ENCODE assay signal across 32 cellular contexts in the genomic region with DNA sequence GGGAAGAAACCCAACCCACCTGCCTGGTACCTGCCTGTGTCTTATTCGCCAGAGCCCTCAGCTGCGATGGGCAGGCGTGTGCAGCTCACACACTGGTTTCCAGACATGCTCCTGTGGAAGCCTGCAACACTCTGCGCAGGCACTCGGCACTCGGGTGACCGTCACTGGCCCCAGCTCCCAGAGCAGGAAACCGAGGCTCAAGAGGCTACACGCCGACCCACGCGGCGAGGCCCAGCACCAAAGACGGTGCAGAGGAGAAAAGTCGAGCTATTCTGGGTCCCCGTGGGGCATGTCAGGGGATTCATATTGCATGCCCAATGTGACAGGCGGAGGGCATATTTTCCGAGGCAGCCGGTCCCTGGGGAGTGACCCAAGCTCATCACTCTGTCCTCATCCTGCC. TPM values are rescaled to one million over a fixed set of nuclear protein-coding genes. Genes with fewer than 3 reads are reported as not detected.
"Had no signal": no experiment of that assay in that cellular context is flagged by ENCODE, and none has a peak within 500 bp of the region (broad histone marks: within the 10 kb centered on the region; RNA-seq: fewer than 3 reads in every experiment).

No MANE protein-coding gene starts in this region.

- H3K4me1 ChIP-seq: testis, thyroid gland, tibial artery, transverse colon, upper lobe of left lung, upper lobe of right lung, uterus, vagina had no signal

- H3K27me3 ChIP-seq: testis, thyroid gland, uterus, vagina had no signal

- DNase-seq: stimulated activated CD4-positive, alpha-beta T cell treated with anti-CD3 and anti-CD28 coated beads, Interleukin-2, amount 100 ng/mL, for 48 hours; stimulated activated CD4-positive, alpha-beta T cell treated with anti-CD3 and anti-CD28 coated beads, Interleukin-4, amount 100 ng/mL, for 1 hour; stimulated activated CD4-positive, alpha-beta T cell treated with anti-CD3 and anti-CD28 coated beads, Interleukin-4, amount 100 ng/mL, for 24 hours; stimulated activated CD4-positive, alpha-beta T cell treated with anti-CD3 and anti-CD28 coated beads, Interleukin-4, amount 100 ng/mL, for 4 hours; stimulated activated CD8-positive, alpha-beta memory T cell treated with anti-CD3 and anti-CD28 coated beads, Interleukin-4, amount 100 ng/mL, for 48 hours; stimulated activated naive B cell treated with anti-CD40 and anti-IgM and Interleukin-4, amounts not matched to agents 10 μg/mL and 1 μg/mL and 100 μg/mL, for 72 hours; stimulated activated naive CD4-positive, alpha-beta T cell; stimulated activated naive CD4-positive, alpha-beta T cell treated with Interleukin-2 at 50 U/mL for 16 hours; stimulated activated naive CD8-positive, alpha-beta T cell treated with anti-CD3 and anti-CD28 coated beads, Interleukin-15, amount 100 ng/mL, for 72 hours; stimulated activated naive CD8-positive, alpha-beta T cell treated with anti-CD3 and anti-CD28 coated beads, Interleukin-15, Interleukin-2, amounts not matched to agents 100 U/mL and 50 U/mL, for 24 hours; stomach; substantia nigra; testis; thyroid gland; tibial artery; transverse colon; trophoblast cell; upper lobe of left lung; upper lobe of right lung; uterus had no signal

- H3K4me3 Mint-ChIP-seq: stimulated activated effector memory CD8-positive, alpha-beta T cell treated with anti-CD3 and anti-CD28 coated beads, Interleukin-12 subunit alpha, Interleukin-12 subunit beta, amount 100 ng/mL, for 72 hours; stimulated activated memory B cell treated with anti-CD40 and anti-IgM and Interleukin-4, amounts not matched to agents 10 μg/mL and 1 μg/mL and 100 μg/mL, for 72 hours; stimulated activated naive B cell treated with anti-CD40 and anti-IgM and Interleukin-4, amounts not matched to agents 10 μg/mL and 1 μg/mL and 100 μg/mL, for 72 hours; stimulated activated naive CD8-positive, alpha-beta T cell treated with anti-CD3 and anti-CD28 coated beads, Interleukin-15, amount 100 ng/mL, for 72 hours; stimulated activated naive CD8-positive, alpha-beta T cell treated with anti-CD3 and anti-CD28 coated beads, Interleukin-15, Interleukin-2, amounts not matched to agents 100 ng/mL and 50 ng/mL, for 24 hours; type B pancreatic cell had no signal

- H3K36me3 Mint-ChIP-seq: stimulated activated effector memory CD8-positive, alpha-beta T cell treated with anti-CD3 and anti-CD28 coated beads, Interleukin-12 subunit alpha, Interleukin-12 subunit beta, amount 100 ng/mL, for 72 hours; stimulated activated memory B cell treated with anti-CD40 and anti-IgM and Interleukin-4, amounts not matched to agents 10 μg/mL and 1 μg/mL and 100 μg/mL, for 72 hours; type B pancreatic cell had no signal

- H3K9me3 ChIP-seq: stomach, suprapubic skin, testis, thoracic aorta, thyroid gland, tibial artery, tibial nerve, transverse colon, upper lobe of left lung, upper lobe of right lung, uterus, vagina had no signal

- H3K4me3 ChIP-seq: stomach, suprapubic skin, testis, thoracic aorta, thyroid gland, tibial artery, tibial nerve, transverse colon, upper lobe of left lung, upper lobe of right lung, uterus, vagina had no signal

- H3K27ac ChIP-seq: stomach, suprapubic skin, testis, thoracic aorta, thyroid gland, tibial artery, tibial nerve, transverse colon, upper lobe of left lung, upper lobe of right lung, uterus, vagina had no signal

- H3K9me3 Mint-ChIP-seq: stimulated activated effector memory CD8-positive, alpha-beta T cell treated with anti-CD3 and anti-CD28 coated beads, Interleukin-12 subunit alpha, Interleukin-12 subunit beta, amount 100 ng/mL, for 72 hours; stimulated activated naive CD8-positive, alpha-beta T cell treated with anti-CD3 and anti-CD28 coated beads, Interleukin-15, amount 100 ng/mL, for 72 hours; stimulated activated naive CD8-positive, alpha-beta T cell treated with anti-CD3 and anti-CD28 coated beads, Interleukin-15, Interleukin-2, amounts not matched to agents 100 ng/mL and 50 ng/mL, for 24 hours; type B pancreatic cell had no signal

- H3K36me3 ChIP-seq: stomach, suprapubic skin, thoracic aorta, thyroid gland, tibial artery, tibial nerve, transverse colon, upper lobe of left lung, upper lobe of right lung, uterus, vagina had no signal

- H3K27ac Mint-ChIP-seq: stimulated activated effector memory CD8-positive, alpha-beta T cell treated with anti-CD3 and anti-CD28 coated beads, Interleukin-12 subunit alpha, Interleukin-12 subunit beta, amount 100 ng/mL, for 72 hours; stimulated activated memory B cell treated with anti-CD40 and anti-IgM and Interleukin-4, amounts not matched to agents 10 μg/mL and 1 μg/mL and 100 μg/mL, for 72 hours; stimulated activated naive B cell treated with anti-CD40 and anti-IgM and Interleukin-4, amounts not matched to agents 10 μg/mL and 1 μg/mL and 100 μg/mL, for 72 hours; stimulated activated naive CD8-positive, alpha-beta T cell treated with anti-CD3 and anti-CD28 coated beads, Interleukin-15, amount 100 ng/mL, for 72 hours; stimulated activated naive CD8-positive, alpha-beta T cell treated with anti-CD3 and anti-CD28 coated beads, Interleukin-15, Interleukin-2, amounts not matched to agents 100 ng/mL and 50 ng/mL, for 24 hours; type B pancreatic cell had no signal

RNA-seq across cellular contexts. Expression of a gene that starts 11.6 kb away (rescaled TPM):
- total RNA-seq: stomach, subcutaneous adipose tissue, suprapubic skin, temporal lobe, thoracic aorta, thyroid gland, tibial nerve, transverse colon, upper lobe of right lung, ureter, urinary bladder, vagina had no signal
- polyA plus RNA-seq: stomach, urinary bladder had no signal

RNA-seq across cellular contexts. Expression of a gene that starts 59.7 kb away (rescaled TPM):
- total RNA-seq: stomach, subcutaneous adipose tissue, suprapubic skin, temporal lobe, thoracic aorta, thyroid gland, transverse colon, upper lobe of left lung, upper lobe of right lung, ureter, urinary bladder, uterus, vagina had no signal
- polyA plus RNA-seq: stomach, urinary bladder had no signal
